In genomic region chr1:42258218-42258617, GRCh38 we compare ENCODE assay signal across 1 cellular context.
TF ChIP-seq lines count a peak whose summit lies in the region.

No MANE protein-coding gene starts in this region.

TF ChIP-seq in GM23338, 12 proteins besides CTCF, POLR2A, EP300 and RAD21 (continued from another document):
- TF ChIP-seq ZNF462 (CRISPR knock-in tag; IDR thresholded peaks at IDR 0.05) (no peak), ZNF114 (CRISPR knock-in tag; IDR thresholded peaks at IDR 0.05) (no peak), EZH2 (IDR thresholded peaks at IDR 0.05; ENCODE audit: low read depth, unreplicated experiment) (no peak), JUNB (IDR thresholded peaks at IDR 0.05; ENCODE audit: unreplicated experiment) (no peak), REST (IDR thresholded peaks at IDR 0.05; ENCODE audit: unreplicated experiment) (no peak), POLR2AphosphoS5 (IDR thresholded peaks at IDR 0.05; ENCODE audit: low read depth) (no peak), STAT1 (IDR thresholded peaks at IDR 0.05; ENCODE audit: unreplicated experiment) (no peak), EZH2phosphoT487 (IDR thresholded peaks at IDR 0.05; ENCODE audit: unreplicated experiment) (no peak)
TF ChIP-seq in GM23338: peak in this region for 0.
